14 cellular contexts compared by ENCODE assay signal in the genomic region with DNA sequence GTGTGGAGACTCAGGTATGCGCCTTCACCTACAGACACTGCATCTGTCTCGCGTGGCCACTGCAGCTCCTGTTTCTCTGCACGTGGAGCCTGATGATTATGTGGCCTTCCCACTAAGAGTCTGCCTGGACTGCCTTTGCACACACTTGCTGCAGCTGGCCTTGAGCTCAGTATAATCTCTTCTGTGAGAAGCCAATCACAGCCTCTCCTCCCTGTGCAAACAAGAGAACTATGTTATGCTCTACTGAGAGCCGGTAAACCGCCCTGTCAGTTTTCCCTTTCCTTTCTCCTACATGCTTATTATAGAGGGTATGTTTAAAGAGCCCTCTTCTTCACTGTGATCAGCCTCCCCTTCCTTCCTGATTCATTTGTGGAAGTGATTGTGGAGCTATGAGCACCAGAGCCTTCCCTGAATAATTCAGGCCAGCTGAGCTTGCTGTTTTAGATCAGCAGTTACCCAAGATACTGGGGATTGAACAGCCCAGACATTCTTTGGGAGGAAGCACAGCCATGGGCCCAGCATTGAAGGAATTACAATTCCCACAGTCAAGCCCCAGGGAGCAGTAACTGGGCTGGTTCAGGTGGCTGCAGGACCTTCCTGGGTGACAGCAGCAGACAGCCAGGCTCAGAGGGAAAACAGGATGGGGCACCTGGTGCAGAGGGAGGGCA. TPM values are rescaled to one million over a fixed set of nuclear protein-coding genes. Genes with fewer than 3 reads are reported as not detected.
DNase-seq lines count a peak whose midpoint lies in the region; ATAC-seq and TF ChIP-seq lines count a peak whose summit lies in the region.
"Had no signal": no experiment of that assay in that cellular context is flagged by ENCODE, and none has a peak within 500 bp of the region (broad histone marks: within the 10 kb centered on the region; RNA-seq: fewer than 3 reads in every experiment).

No MANE protein-coding gene starts in this region.

- H3K4me1 ChIP-seq in endodermal cell (ENCODE audit: control insufficient read depth, insufficient read depth, low read length) (peaks cover 10% of the 10 kb centered on the region), heart right ventricle (peaks cover 0 to 25% (median 14%) of the 10 kb centered on the region in 9 donors), A673 (ENCODE audit: insufficient read depth, low read length, poor library complexity, severe bottlenecking) (peaks cover 4% of the 10 kb centered on the region)

- H3K9me3 Mint-ChIP-seq in endodermal cell: no peaks in the 10 kb centered on the region
- H3K9me3 Mint-ChIP-seq in progenitor cell of endocrine pancreas (ENCODE audit: low read depth): no peaks in the 10 kb centered on the region
- H3K9me3 Mint-ChIP-seq: memory B cell had no signal

- in situ Hi-C loops in ACHN (cut with HindIII; ENCODE audit: low pct_ligation_motif_present, low pct_unique_long_range_greater_than_20kb, low sequenced_read_pairs): no loop called here

- intact Hi-C loops in heart right ventricle (cut with DNase I) (loop anchor here in 1 of 10 donors (10.0 kb wide), 1 partner anchor 213 kb away; no protein-coding TSS in a partner anchor), A673 (cut with micrococcal nuclease; ENCODE audit: unreplicated experiment) (no loop called here)

- no peak overlapping the region for H3K27ac ChIP-seq in endodermal cell (ENCODE audit: low read depth, low read length)
- no peak overlapping the region for H3K27ac ChIP-seq in heart right ventricle
- H3K27ac ChIP-seq in A673 (ENCODE audit: low read depth, low read length, poor library complexity, severe bottlenecking): no peak overlapping the region

- POLR2A ChIA-PET in A673 (lab: Charles Lee; ENCODE audit: low non-redundant PET): no interaction called here

- H3K27me3 Mint-ChIP-seq in endodermal cell (ENCODE audit: insufficient read depth) (peaks cover 27% of the 10 kb centered on the region), progenitor cell of endocrine pancreas (peaks cover 13% of the 10 kb centered on the region)

- peak; percentile 46 for DNase-seq in HuH-7.5 (ENCODE audit: low spot score)
- peak; percentile 88 to 89 for DNase-seq in NCI-H526 (lab: John Stamatoyannopoulos, UW)
- peak; percentile 49 for DNase-seq in endodermal cell
- no peak for DNase-seq in progenitor cell of endocrine pancreas (ENCODE audit: low spot score, unreplicated experiment)
- no peak for DNase-seq in ACHN
- no peak for DNase-seq in heart right ventricle
- no peak for DNase-seq in A673 (ENCODE audit: low spot score)
- DNase-seq: NCI-H446 treated with DMSO at 0.1 percent for 48 hours; stimulated activated CD4-positive, alpha-beta T cell treated with anti-CD3 and anti-CD28 coated beads, Interleukin-12 subunit alpha, Interleukin-12 subunit beta, amount 100 ng/mL, for 4 hours; stimulated activated naive CD8-positive, alpha-beta T cell treated with anti-CD3 and anti-CD28 coated beads, Interleukin-15, Interleukin-2, amounts not matched to agents 100 U/mL and 50 U/mL, for 24 hours; T-helper 17 cell had no signal

- H3K36me3 ChIP-seq in endodermal cell (ENCODE audit: control insufficient read depth, insufficient read depth, low read length): no peaks in the 10 kb centered on the region
- H3K36me3 ChIP-seq in heart right ventricle: no peaks in the 10 kb centered on the region
- no peaks in the 10 kb centered on the region for H3K36me3 ChIP-seq in A673 (ENCODE audit: insufficient read depth, low read length, poor library complexity, severe bottlenecking)

- H3K27me3 ChIP-seq in endodermal cell (ENCODE audit: control insufficient read depth, insufficient read depth, low read length, poor library complexity, severe bottlenecking) (peaks cover 32% of the 10 kb centered on the region), heart right ventricle (peaks cover 6 to 71% (median 47%) of the 10 kb centered on the region in 7 donors), A673 (replicated peaks; ENCODE audit: insufficient read depth, low read depth, low read length, poor library complexity) (peaks cover 35% of the 10 kb centered on the region)

- H3K27ac Mint-ChIP-seq in endodermal cell (no peak overlapping the region), progenitor cell of endocrine pancreas (peak overlapping the region; percentile 53)
- H3K27ac Mint-ChIP-seq: memory B cell, T-helper 17 cell had no signal

- no peaks in the 10 kb centered on the region for H3K36me3 Mint-ChIP-seq in endodermal cell (ENCODE audit: low read depth)
- no peaks in the 10 kb centered on the region for H3K36me3 Mint-ChIP-seq in progenitor cell of endocrine pancreas (ENCODE audit: insufficient read depth)
- H3K36me3 Mint-ChIP-seq: memory B cell had no signal

- WGBS in endodermal cell (ENCODE audit: insufficient coverage in 1 of 2, insufficient read length in 1 of 2), 2 experiments: 78 to 87% methylated on average over 4 to 6 of the region's 6 CpGs
- WGBS in heart right ventricle, 2 donors: 57 to 58% methylated on average over 6 of the region's 6 CpGs

- H3K4me1 Mint-ChIP-seq in endodermal cell (peaks cover 29% of the 10 kb centered on the region), progenitor cell of endocrine pancreas (ENCODE audit: low read depth) (peaks cover 26% of the 10 kb centered on the region)

- ATAC-seq in GM18517 (IDR thresholded peaks at IDR 0.05; ENCODE audit: unreplicated experiment) (no peak), heart right ventricle (no peak)
- ATAC-seq: stimulated activated naive CD8-positive, alpha-beta T cell treated with anti-CD3 and anti-CD28 coated beads, Interleukin-15, Interleukin-2, amounts not matched to agents 100 U/mL and 50 U/mL, for 24 hours; T-helper 17 cell had no signal

- H3K9ac ChIP-seq in endodermal cell (ENCODE audit: extremely low read depth, low read length, poor library complexity, severe bottlenecking): no peak overlapping the region

- H3K4me3 Mint-ChIP-seq in endodermal cell: no peak overlapping the region
- peak overlapping the region; percentile 32 for H3K4me3 Mint-ChIP-seq in progenitor cell of endocrine pancreas (ENCODE audit: low read depth)
- H3K4me3 Mint-ChIP-seq: memory B cell, T-helper 17 cell had no signal

- CTCF ChIA-PET in A673 (lab: Charles Lee): no interaction called here

- H3K9me3 ChIP-seq in endodermal cell (ENCODE audit: control insufficient read depth, low read length) (no peaks in the 10 kb centered on the region), heart right ventricle (no peaks in the 10 kb centered on the region), A673 (ENCODE audit: low read depth, low read length, poor library complexity, severe bottlenecking) (no peaks in the 10 kb centered on the region)

- no TSS peak for BruUV-seq in A673 (replicated peaks; lab: Mats Ljungman, UMichigan)

- H3K4me3 ChIP-seq in endodermal cell (ENCODE audit: low read length) (no peak overlapping the region), heart right ventricle (no peak overlapping the region), A673 (ENCODE audit: low read depth, low read length, poor library complexity, severe bottlenecking) (no peak overlapping the region)

- TF ChIP-seq CTCF in endodermal cell (conservative IDR thresholded peaks at IDR 0.05) (no peak), progenitor cell of endocrine pancreas (IDR thresholded peaks at IDR 0.05; ENCODE audit: unreplicated experiment) (no peak), heart right ventricle (IDR thresholded peaks at IDR 0.05) (no peak), A673 (conservative IDR thresholded peaks at IDR 0.05; ENCODE audit: low read depth, low read length) (no peak)

RNA-seq across cellular contexts. Expression of gene TGFA, which starts 3.7 kb away (rescaled TPM):
- 1 to 10 TPM; 2.0 to 3.2 TPM for total RNA-seq in endodermal cell
- 0.75 TPM for polyA plus RNA-seq in endodermal cell (2013, experiment 1 of 2)
- 0.66 TPM for polyA plus RNA-seq in endodermal cell (2013, experiment 2 of 2)
- 3.0 and 3.8 TPM in 2 replicates for total RNA-seq in progenitor cell of endocrine pancreas
- total RNA-seq in heart right ventricle: 1 to 10 TPM in 6 of 10 donors, under 1 TPM in 4; 0.28 to 3.4 (median 1.3) TPM
- polyA plus RNA-seq in heart right ventricle: 1 to 10 TPM in 1 of 2 donors, under 1 TPM in 1; 0.17 to 1.2 TPM
- total RNA-seq in A673 (2021): 0.13 TPM in 1 of 2 replicates, not detected in the other
- total RNA-seq: fibroblast of villous mesenchyme had no signal

Comparison
In these comparisons a context has a peak if more than half of its experiments do, and no peak if none do; other contexts are left out.
1. DNase-seq: peak in HuH-7.5 (single experiment), NCI-H526 (2 of 2) and endodermal cell (single experiment); none in progenitor cell of endocrine pancreas (single experiment), ACHN (single experiment), heart right ventricle (0 of 2) and A673 (single experiment).